8 cellular contexts compared by ENCODE assay signal in genomic region chr19:3224346-3225325, GRCh38. TPM values are rescaled to one million over a fixed set of nuclear protein-coding genes. Genes with fewer than 3 reads are reported as not detected.
DNase-seq lines count a peak whose midpoint lies in the region; ATAC-seq and TF ChIP-seq lines count a peak whose summit lies in the region.

CELF5 (plus strand) TSS chr19:3224661; CDS start chr19:3224740, 79 bp downstream.

- no peaks in the 10 kb centered on the region for H3K36me3 Mint-ChIP-seq in Caco-2 (ENCODE audit: insufficient read depth, unreplicated experiment)
- no peaks in the 10 kb centered on the region for H3K36me3 Mint-ChIP-seq in memory B cell

- no TSS peak for BruUV-seq in Caco-2 (replicated peaks; lab: Mats Ljungman, UMichigan)

- DNase-seq in Caco-2 (peak in 1 of 2 experiments; percentile 71), LNCaP clone FGC (ENCODE audit: low read depth) (no peak), choroid plexus epithelial cell (ENCODE audit: low read depth) (peak; percentile 11), memory B cell (ENCODE audit: low spot score in 2 of 2) (peak in 1 of 2 donors; percentile 56), NCI-H526 treated with DMSO at 0.1 percent for 48 hours (lab: John Stamatoyannopoulos, UW) (no peak), cerebellar nuclear complex (lab: John Stamatoyannopoulos, UW) (no peak)
- peak; percentile 39 for DNase-seq in activated CD4-positive, alpha-beta T cell treated with anti-CD3 and anti-CD28 coated beads for 1 hour
- peak; percentile 20 to 26 for DNase-seq in stimulated activated CD8-positive, alpha-beta memory T cell treated with anti-CD3 and anti-CD28 coated beads, Interleukin-4, amount 100 ng/mL, for 4 hours (ENCODE audit: low read depth in 2 of 2, low spot score in 1 of 2)

- H3K9me3 Mint-ChIP-seq in Caco-2 (ENCODE audit: unreplicated experiment) (no peaks in the 10 kb centered on the region), memory B cell (no peaks in the 10 kb centered on the region)

- no peaks in the 10 kb centered on the region for H3K27me3 ChIP-seq in Caco-2 (replicated peaks; ENCODE audit: control insufficient read depth, insufficient read depth, low read length)

- H3K4me1 Mint-ChIP-seq in Caco-2 (ENCODE audit: low read depth, unreplicated experiment) (no peaks in the 10 kb centered on the region), memory B cell (peaks cover 11% of the 10 kb centered on the region)

- H3K4me3 ChIP-seq in Caco-2 (ENCODE audit: low read depth, low read length) (peak within 1 kb of the TSS; percentile 27), LNCaP clone FGC (ENCODE audit: low read depth, low read length) (no peak within 1 kb of the TSS), choroid plexus epithelial cell (ENCODE audit: low read depth, low read length) (no peak within 1 kb of the TSS)

- no peaks in the 10 kb centered on the region for H3K36me3 ChIP-seq in Caco-2 (ENCODE audit: control insufficient read depth, insufficient read depth, low read length)

- H3K27ac Mint-ChIP-seq in Caco-2 (ENCODE audit: unreplicated experiment), result no peak within 1 kb of the TSS
- no peak within 1 kb of the TSS for H3K27ac Mint-ChIP-seq in memory B cell

- peak in 1 of 2 experiments; percentile 38 for TF ChIP-seq CTCF in Caco-2 (IDR thresholded peaks at IDR 0.05; ENCODE audit: insufficient read depth in 1 of 2, low read depth in 1 of 2, low read length in 1 of 2, severe bottlenecking in 1 of 2, unreplicated experiment in 1 of 2)
- peak; percentile 67 for TF ChIP-seq CTCF in LNCaP clone FGC (IDR thresholded peaks at IDR 0.05; ENCODE audit: control insufficient read depth, extremely low read depth, insufficient read depth)
- peak; percentile 21 for TF ChIP-seq CTCF in choroid plexus epithelial cell (conservative IDR thresholded peaks at IDR 0.05; ENCODE audit: low read depth, low read length)

- intact Hi-C loops in Caco-2 (cut with micrococcal nuclease; ENCODE audit: unreplicated experiment), result no loop called here

- H3K9me3 ChIP-seq in Caco-2, result no peaks in the 10 kb centered on the region

- POLR2A ChIA-PET in Caco-2 (lab: Charles Lee), result no interaction called here

- no peaks in the 10 kb centered on the region for H3K4me1 ChIP-seq in Caco-2

- CTCF ChIA-PET in Caco-2 (lab: Charles Lee), result no interaction called here

- peaks cover 22% of the 10 kb centered on the region for H3K27me3 Mint-ChIP-seq in Caco-2 (ENCODE audit: insufficient read depth, unreplicated experiment)
- H3K27me3 Mint-ChIP-seq in memory B cell, result peaks cover 25% of the 10 kb centered on the region

- H3K4me3 Mint-ChIP-seq in Caco-2 (ENCODE audit: unreplicated experiment) (peak within 1 kb of the TSS; percentile 67), memory B cell (peak within 1 kb of the TSS; percentile 76)

- peak; percentile 67 for ATAC-seq in memory B cell (ENCODE audit: low read depth)

RNA-seq across cellular contexts. Expression of gene CELF5, which starts in this region (rescaled TPM):
- 0.07 TPM in 1 of 2 replicates, not detected in the other for total RNA-seq in Caco-2 (2022)

Comparison
In these comparisons a context has a peak if more than half of its experiments do, and no peak if none do; other contexts are left out.
1. DNase-seq: peak in activated CD4-positive, alpha-beta T cell treated with anti-CD3 and anti-CD28 coated beads for 1 hour (single experiment), choroid plexus epithelial cell (single experiment) and stimulated activated CD8-positive, alpha-beta memory T cell treated with anti-CD3 and anti-CD28 coated beads, Interleukin-4, amount 100 ng/mL, for 4 hours (2 of 2); none in LNCaP clone FGC (single experiment), NCI-H526 treated with DMSO at 0.1 percent for 48 hours (single experiment) and cerebellar nuclear complex (0 of 2).